Comparison of ENCODE assay signal across 9 cellular contexts in the genomic region with DNA sequence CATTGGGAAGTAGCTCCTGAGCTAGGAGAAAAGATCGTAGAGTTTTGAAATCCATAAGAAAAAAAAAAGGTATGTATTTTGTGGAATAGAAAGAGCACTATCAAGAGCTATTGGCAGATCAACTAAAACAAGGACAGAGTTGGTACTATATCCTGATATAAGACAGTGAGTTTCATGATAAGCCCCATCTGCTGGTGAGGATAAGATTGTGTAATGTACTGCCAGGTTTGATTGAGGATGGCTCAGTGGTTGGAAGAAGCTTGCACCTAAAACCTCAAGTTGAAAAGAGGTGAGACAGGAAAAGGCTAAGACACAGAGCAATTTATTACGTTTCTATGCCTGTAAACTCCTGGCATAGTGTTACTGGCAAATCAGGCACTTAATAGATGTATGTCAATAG.
DNase-seq lines count a peak whose midpoint lies in the region; ATAC-seq, FAIRE-seq and TF ChIP-seq lines count a peak whose summit lies in the region.
"Had no signal": no experiment of that assay in that cellular context is flagged by ENCODE, and none has a peak within 500 bp of the region (broad histone marks: within the 10 kb centered on the region; RNA-seq: fewer than 3 reads in every experiment).

No MANE protein-coding gene starts in this region.

- no peaks in the 10 kb centered on the region for H3K9me3 ChIP-seq in AG04450 (ENCODE audit: control insufficient read depth, insufficient read depth, low read length)

- no peak for TF ChIP-seq POLR2A in GM12891 (IDR thresholded peaks at IDR 0.05; ENCODE audit: low read depth, low read length)

- no peak for FAIRE-seq in GM12891 (lab: Jason Lieb, UNC)

- POLR2A ChIA-PET in AG04450 (lab: Yijun Ruan, JAX) = interaction anchor here (1.3 kb wide), 1 partner anchor 522 kb away, joined by 3 read pairs; no protein-coding TSS in a partner anchor
- POLR2A ChIA-PET in RWPE1 (lab: Yijun Ruan, JAX; ENCODE audit: low non-redundant PET) = no interaction called here

- ATAC-seq in HG03025 (IDR thresholded peaks at IDR 0.05; ENCODE audit: low FRiP score, unreplicated experiment) = no peak

- H3K27me3 ChIP-seq in AG04450 (ENCODE audit: control insufficient read depth, insufficient read depth, low read length) = no peaks in the 10 kb centered on the region

- no peak for DNase-seq in AG04450 (ENCODE audit: low read depth, low spot score)
- DNase-seq in HT1080 (ENCODE audit: low read depth) = peak; percentile 28
- DNase-seq in RWPE1 (ENCODE audit: low spot score) = no peak
- DNase-seq in fibroblast of pulmonary artery (ENCODE audit: low read depth) = peak; percentile 6
- DNase-seq in GM12891 (ENCODE audit: insufficient read length, low spot score) = no peak
- no peak for DNase-seq in activated CD4-positive, alpha-beta T cell treated with anti-CD3 and anti-CD28 coated beads for 4 hours
- DNase-seq in midbrain (lab: John Stamatoyannopoulos, UW) = no peak
- DNase-seq: activated CD4-positive, CD25-positive, alpha-beta regulatory T cell treated with anti-CD3 and anti-CD28 coated beads, Interleukin-2, amount 50 U/mL, for 72 hours had no signal

- CTCF ChIA-PET in AG04450 (lab: Charles Lee) (interaction anchor here (0.9 to 1.5 kb wide), 5 partner anchors 10 to 518 kb away, joined by 3 to 10 read pairs (median 3); no protein-coding TSS in a partner anchor), RWPE1 (lab: Yijun Ruan, JAX) (interaction anchor here (1.0 kb wide), 1 partner anchor 1292 kb away, joined by 4 read pairs; no protein-coding TSS in a partner anchor)

- TF ChIP-seq CTCF in AG04450 (IDR thresholded peaks at IDR 0.05; ENCODE audit: low read depth, low read length) (peak; percentile 30; the same call in 1 of the 2 replicates), RWPE1 (conservative IDR thresholded peaks at IDR 0.05; ENCODE audit: low read depth) (0 out of 2 replicates have a peak, but pooled peaks have one; percentile 6), fibroblast of pulmonary artery (IDR thresholded peaks at IDR 0.05; ENCODE audit: low read length, missing control alignments) (no peak)

- H3K4me3 ChIP-seq in AG04450 (ENCODE audit: low read depth, low read length) (no peak overlapping the region), fibroblast of pulmonary artery (replicated peaks; ENCODE audit: low read depth, low read length) (no peak overlapping the region)

- H3K27ac ChIP-seq in AG04450 (ENCODE audit: low read depth, low read length) (no peak overlapping the region), RWPE1 (no peak overlapping the region)

TF ChIP-seq in GM12891, 5 proteins besides CTCF, POLR2A, EP300 and RAD21:
- TF ChIP-seq TAF1 (IDR thresholded peaks at IDR 0.05; ENCODE audit: low read depth, low read length) (no peak), SPI1 (IDR thresholded peaks at IDR 0.05; ENCODE audit: low read depth, low read length) (no peak), POLR2AphosphoS5 (IDR thresholded peaks at IDR 0.05; ENCODE audit: low read depth, low read length) (no peak), PAX5 (IDR thresholded peaks at IDR 0.05; ENCODE audit: insufficient read depth, low read length, severe bottlenecking) (no peak), POU2F2 (IDR thresholded peaks at IDR 0.05; ENCODE audit: low read depth, low read length) (no peak)

Comparison
In these comparisons a context has a peak if more than half of its experiments do, and no peak if none do; other contexts are left out.
1. DNase-seq: peak in HT1080 (single experiment) and fibroblast of pulmonary artery (single experiment); none in AG04450 (single experiment), RWPE1 (single experiment), GM12891 (single experiment), activated CD4-positive, alpha-beta T cell treated with anti-CD3 and anti-CD28 coated beads for 4 hours (0 of 2) and midbrain (single experiment).